ENCODE assay signal across 8 cellular contexts in the genomic region with DNA sequence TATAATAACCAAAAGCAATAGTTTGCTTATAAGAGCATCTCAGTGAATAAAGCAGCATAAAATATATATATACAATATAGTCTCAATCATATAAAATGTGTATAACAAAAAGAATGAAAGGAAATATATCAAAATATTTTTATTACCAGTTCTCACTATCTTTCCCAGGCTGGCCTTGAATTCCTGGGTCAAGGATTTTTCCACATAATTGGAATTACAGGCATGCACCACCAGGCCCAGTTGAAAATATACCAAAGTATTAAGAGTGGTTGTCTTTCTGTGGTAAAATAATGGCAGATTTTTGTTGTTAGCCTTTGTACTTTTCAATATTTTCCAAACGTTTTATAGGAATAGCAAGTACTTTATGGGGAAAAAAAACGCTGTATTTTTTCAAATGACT.
"Had no signal": no experiment of that assay in that cellular context is flagged by ENCODE, and none has a peak within 500 bp of the region (broad histone marks: within the 10 kb centered on the region; RNA-seq: fewer than 3 reads in every experiment).

No MANE protein-coding gene starts in this region.

- ATAC-seq: K562 had no signal

- H3K4me1 Mint-ChIP-seq: IgD-negative memory B cell had no signal

- DNase-seq: IMR-90, KBM-7, KG1 had no signal

- H3K27ac Mint-ChIP-seq: IgD-negative memory B cell had no signal

- FAIRE-seq: HTR-8/SVneo, K562 had no signal

- H3K4me3 Mint-ChIP-seq: IgD-negative memory B cell had no signal

- H3K4me2 ChIP-seq: KMS-11 had no signal

- H3K27me3 Mint-ChIP-seq: IgD-negative memory B cell had no signal

- H3K27ac ChIP-seq: HL-60, KMS-11 had no signal

- H3K9ac ChIP-seq: KMS-11 had no signal

- H3K4me3 ChIP-seq: K562 had no signal
